10 cellular contexts compared by ENCODE assay signal in the genomic region with DNA sequence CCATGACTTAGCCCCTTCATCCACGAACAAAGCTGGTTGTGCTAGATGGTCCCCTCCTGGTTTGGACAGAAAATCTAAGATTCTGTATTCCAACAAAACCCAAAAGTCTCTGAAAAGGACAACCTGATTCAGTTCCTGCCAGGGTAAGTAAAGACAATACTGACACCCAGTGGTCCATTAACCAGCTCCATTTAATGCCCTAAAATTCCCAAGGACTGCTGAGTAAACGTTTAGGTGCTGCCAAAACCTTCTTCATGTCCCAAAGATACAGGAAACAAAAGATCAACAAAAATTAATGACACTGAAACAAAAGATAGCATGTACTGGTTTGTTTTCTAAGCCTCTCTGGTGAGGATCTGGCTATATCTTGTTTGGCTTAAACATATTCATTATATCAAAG. TPM values are rescaled to one million over a fixed set of nuclear protein-coding genes. Genes with fewer than 3 reads are reported as not detected.
DNase-seq lines count a peak whose midpoint lies in the region; ATAC-seq and TF ChIP-seq lines count a peak whose summit lies in the region.
"Had no signal": no experiment of that assay in that cellular context is flagged by ENCODE, and none has a peak within 500 bp of the region (broad histone marks: within the 10 kb centered on the region; RNA-seq: fewer than 3 reads in every experiment).

No MANE protein-coding gene starts in this region.

- H3K4me3 ChIP-seq in OCI-LY7 (ENCODE audit: low read depth, low read length, poor library complexity, severe bottlenecking), result peak overlapping the region; percentile 48
- H3K4me3 ChIP-seq in heart left ventricle, result no peak overlapping the region
- H3K4me3 ChIP-seq: SJSA1, upper lobe of left lung had no signal

- BruUV-seq in OCI-LY7 (replicated peaks; lab: Mats Ljungman, UMichigan), result no TSS peak

- H3K27me3 ChIP-seq in heart left ventricle, result no peaks in the 10 kb centered on the region
- H3K27me3 ChIP-seq: SJSA1, upper lobe of left lung had no signal

- POLR2A ChIA-PET in OCI-LY7 (lab: Charles Lee), result interaction anchor here (0.6 to 1.6 kb wide), 9 partner anchors 44 to 309 kb away, joined by 3 to 7 read pairs (median 4); no protein-coding TSS in a partner anchor

- peak; percentile 48 to 84 (median 64) for ATAC-seq in heart left ventricle

- CTCF ChIA-PET in OCI-LY7 (lab: Charles Lee; ENCODE audit: unreplicated experiment), result interaction anchor here (0.5 to 0.6 kb wide), 2 partner anchors 19 to 318 kb away, joined by 3 to 4 read pairs; a partner anchor contains a TSS

- no peak for TF ChIP-seq POLR2A in heart left ventricle (IDR thresholded peaks at IDR 0.05)

- peaks cover 89% of the 10 kb centered on the region for H3K4me1 ChIP-seq in OCI-LY7 (ENCODE audit: insufficient read depth, low read length, poor library complexity, severe bottlenecking)
- no peaks in the 10 kb centered on the region for H3K4me1 ChIP-seq in heart left ventricle
- H3K4me1 ChIP-seq: SJSA1, upper lobe of left lung had no signal

- peak overlapping the region; percentile 73 for H3K4me2 ChIP-seq in OCI-LY7 (ENCODE audit: low read length)

- intact Hi-C loops in OCI-LY7 (cut with micrococcal nuclease; ENCODE audit: unreplicated experiment), result loop anchor here (5.0 to 10.0 kb wide), 4 partner anchors 152 to 880 kb away; no protein-coding TSS in a partner anchor
- intact Hi-C loops in heart left ventricle (cut with DNase I), result loop anchor here in 9 of 10 donors (5.0 to 10.0 kb wide), 9 partner anchors 800 to 1880 kb away; a partner anchor contains a TSS

- TF ChIP-seq CTCF in OCI-LY7 (conservative IDR thresholded peaks at IDR 0.05; ENCODE audit: low read length) (peak; percentile 83), heart left ventricle (IDR thresholded peaks at IDR 0.05) (peak; percentile 17 to 67 (median 56))

- peaks cover 21% of the 10 kb centered on the region; the same call in 1 of the 2 replicates for H3K9me3 ChIP-seq in OCI-LY7 (ENCODE audit: low read length)
- H3K9me3 ChIP-seq in heart left ventricle, result no peaks in the 10 kb centered on the region
- H3K9me3 ChIP-seq: SJSA1 had no signal

- whole genome bisulfite sequencing in heart left ventricle, 4 donors, result 9 to 18% (median 12%) methylated on average over 2 of the region's 2 CpGs

- DNase-seq in NCI-H1417 (lab: John Stamatoyannopoulos, UW) (peak; percentile 11 to 70 (median 14)), NCI-H1417 treated with DMSO at 0.1 percent for 48 hours (lab: John Stamatoyannopoulos, UW) (no peak), OCI-LY7 (ENCODE audit: low spot score) (peak; percentile 67), heart left ventricle (no peak), superior temporal gyrus (ENCODE audit: extremely low spot score) (peak; percentile 87), activated gamma-delta T cell (lab: John Stamatoyannopoulos, UW) (no peak), HuH-7.5 (ENCODE audit: low spot score) (no peak), dermis blood vessel endothelial cell (no peak)
- DNase-seq: upper lobe of left lung had no signal

- H3K79me2 ChIP-seq in OCI-LY7 (ENCODE audit: insufficient read depth, low read depth, low read length), result peaks cover 14% of the 10 kb centered on the region; the same call in 1 of the 2 replicates

- H3K27ac ChIP-seq in OCI-LY7 (ENCODE audit: low read depth, low read length, poor library complexity, severe bottlenecking) (peak overlapping the region; percentile 77), heart left ventricle (no peak overlapping the region)
- H3K27ac ChIP-seq: SJSA1, upper lobe of left lung had no signal

- H3K36me3 ChIP-seq in OCI-LY7 (ENCODE audit: insufficient read depth, low read length) (peaks cover 11% of the 10 kb centered on the region; the same call in 1 of the 2 replicates), heart left ventricle (no peaks in the 10 kb centered on the region)
- H3K36me3 ChIP-seq: SJSA1, upper lobe of left lung had no signal

- H4K20me1 ChIP-seq in OCI-LY7 (ENCODE audit: insufficient read depth, low read length), result no peaks in the 10 kb centered on the region

- H3K9me2 ChIP-seq in OCI-LY7 (ENCODE audit: insufficient read depth, low read length), result no peaks in the 10 kb centered on the region

- peak overlapping the region; percentile 67 for H2AFZ ChIP-seq in OCI-LY7 (ENCODE audit: low read length)

RNA-seq across cellular contexts. Expression of a gene that starts 25.3 kb away (rescaled TPM):
- 0.15 TPM in 1 of 2 replicates, not detected in the other for total RNA-seq in OCI-LY7 (2014; rRNA removed; shearing (Covaris generic))
- total RNA-seq in OCI-LY7 (2022) (not detected in 2 replicates), heart left ventricle (not detected), dermis blood vessel endothelial cell (0.17 and 0.19 TPM in 2 replicates)
- polyA plus RNA-seq in heart left ventricle, result not detected
- total RNA-seq: upper lobe of left lung had no signal

Comparison
In these comparisons a context has a peak if more than half of its experiments do, and no peak if none do; other contexts are left out.
1. DNase-seq: peak in NCI-H1417 (3 of 3), OCI-LY7 (single experiment) and superior temporal gyrus (single experiment); none in NCI-H1417 treated with DMSO at 0.1 percent for 48 hours (single experiment), heart left ventricle (0 of 5), activated gamma-delta T cell (single experiment), HuH-7.5 (single experiment) and dermis blood vessel endothelial cell (single experiment).